10 cellular contexts compared by ENCODE assay signal in genomic region chr2:109348645-109349554, GRCh38.
DNase-seq lines count a peak whose midpoint lies in the region; ATAC-seq, FAIRE-seq and TF ChIP-seq lines count a peak whose summit lies in the region.
"Had no signal": no experiment of that assay in that cellular context is flagged by ENCODE, and none has a peak within 500 bp of the region (broad histone marks: within the 10 kb centered on the region; RNA-seq: fewer than 3 reads in every experiment).

No MANE protein-coding gene starts in this region.

- H3K36me3 Mint-ChIP-seq in activated naive CD4-positive, alpha-beta T cell treated with anti-CD3 and anti-CD28 coated beads for 36 hours (ENCODE audit: low read depth) = peaks cover 1% of the 10 kb centered on the region
- H3K36me3 Mint-ChIP-seq in progenitor cell of endocrine pancreas (ENCODE audit: insufficient read depth) = no peaks in the 10 kb centered on the region

- H3K4me3 Mint-ChIP-seq in activated naive CD4-positive, alpha-beta T cell treated with anti-CD3 and anti-CD28 coated beads for 36 hours = peak overlapping the region; percentile 9
- no peak overlapping the region for H3K4me3 Mint-ChIP-seq in progenitor cell of endocrine pancreas (ENCODE audit: low read depth)

- H3K9ac ChIP-seq in kidney (ENCODE audit: low read length in 2 of 2) = no peak overlapping the region

- peaks cover 10 to 24% of the 10 kb centered on the region in 2 donors for H3K4me1 ChIP-seq in kidney (ENCODE audit: control insufficient read depth in 1 of 2, insufficient read depth in 1 of 2, low read depth in 1 of 2, low read length in 2 of 2)

- no peak overlapping the region for H3K4me3 ChIP-seq in kidney (ENCODE audit: low read length in 2 of 2)
- H3K4me3 ChIP-seq: adrenal gland had no signal

- no peaks in the 10 kb centered on the region for H3K9me3 Mint-ChIP-seq in activated naive CD4-positive, alpha-beta T cell treated with anti-CD3 and anti-CD28 coated beads for 36 hours
- no peaks in the 10 kb centered on the region for H3K9me3 Mint-ChIP-seq in progenitor cell of endocrine pancreas (ENCODE audit: low read depth)

- H3K36me3 ChIP-seq in kidney (ENCODE audit: control insufficient read depth in 1 of 2, insufficient read depth in 2 of 2, low read length in 2 of 2) = no peaks in the 10 kb centered on the region
- H3K36me3 ChIP-seq: adrenal gland had no signal

- no peak overlapping the region for H3K27ac ChIP-seq in kidney (ENCODE audit: low read depth in 2 of 2, low read length in 2 of 2)
- H3K27ac ChIP-seq: 22Rv1 had no signal

- DNase-seq in NCI-H1417 (lab: John Stamatoyannopoulos, UW) (peak in 2 of 3 experiments; percentile 20 to 40), NCI-H1417 treated with DMSO at 0.1 percent for 48 hours (lab: John Stamatoyannopoulos, UW) (no peak), progenitor cell of endocrine pancreas (ENCODE audit: low spot score, unreplicated experiment) (no peak), kidney (no peak), SK-N-DZ (ENCODE audit: low spot score) (no peak)
- peak; percentile 72 for DNase-seq in activated naive CD4-positive, alpha-beta T cell treated with anti-CD3 and anti-CD28 coated beads for 36 hours

- intact Hi-C loops in activated naive CD4-positive, alpha-beta T cell treated with anti-CD3 and anti-CD28 coated beads for 36 hours (cut with micrococcal nuclease) = loop anchor here (1.0 to 5.0 kb wide), 4 partner anchors 17 to 317 kb away; no protein-coding TSS in a partner anchor
- intact Hi-C loops in kidney (cut with DNase I) = no loop called here

- CTCF ChIA-PET in activated naive CD4-positive, alpha-beta T cell treated with anti-CD3 and anti-CD28 coated beads for 36 hours (lab: Charles Lee) = interaction anchor here (0.5 to 0.9 kb wide), 2 partner anchors 220 to 221 kb away, joined by 3 to 4 read pairs; no protein-coding TSS in a partner anchor

- FAIRE-seq in kidney (lab: Jason Lieb, UNC) = no peak

- no peak for TF ChIP-seq CTCF in progenitor cell of endocrine pancreas (IDR thresholded peaks at IDR 0.05; ENCODE audit: unreplicated experiment)
- TF ChIP-seq CTCF in kidney (IDR thresholded peaks at IDR 0.05; ENCODE audit: borderline replicate concordance, extremely low read depth, insufficient read depth) = no peak

- H3K27ac Mint-ChIP-seq in activated naive CD4-positive, alpha-beta T cell treated with anti-CD3 and anti-CD28 coated beads for 36 hours = peak overlapping the region; percentile 31
- H3K27ac Mint-ChIP-seq in progenitor cell of endocrine pancreas = peak overlapping the region; percentile 67

- no peaks in the 10 kb centered on the region for H3K27me3 Mint-ChIP-seq in activated naive CD4-positive, alpha-beta T cell treated with anti-CD3 and anti-CD28 coated beads for 36 hours (ENCODE audit: low read depth)
- peaks cover 11% of the 10 kb centered on the region for H3K27me3 Mint-ChIP-seq in progenitor cell of endocrine pancreas

- no peaks in the 10 kb centered on the region for H3K9me3 ChIP-seq in kidney (ENCODE audit: control insufficient read depth in 1 of 2, low read length in 2 of 2)
- H3K9me3 ChIP-seq: adrenal gland had no signal

- ATAC-seq in HG03196 (IDR thresholded peaks at IDR 0.05; ENCODE audit: unreplicated experiment) (peak; percentile 75), HG02763 (IDR thresholded peaks at IDR 0.05; ENCODE audit: unreplicated experiment) (no peak)

- peaks cover 46% of the 10 kb centered on the region for H3K4me1 Mint-ChIP-seq in activated naive CD4-positive, alpha-beta T cell treated with anti-CD3 and anti-CD28 coated beads for 36 hours (ENCODE audit: low read depth)
- H3K4me1 Mint-ChIP-seq in progenitor cell of endocrine pancreas (ENCODE audit: low read depth) = peaks cover 1% of the 10 kb centered on the region

Comparison
In these comparisons a context has a peak if more than half of its experiments do, and no peak if none do; other contexts are left out.
1. DNase-seq: peak in NCI-H1417 (2 of 3) and activated naive CD4-positive, alpha-beta T cell treated with anti-CD3 and anti-CD28 coated beads for 36 hours (single experiment); none in NCI-H1417 treated with DMSO at 0.1 percent for 48 hours (single experiment), progenitor cell of endocrine pancreas (single experiment), kidney (single experiment) and SK-N-DZ (single experiment).